8 cellular contexts compared by ENCODE assay signal in genomic region chr13:75549262-75550158, GRCh38. TPM values are rescaled to one million over a fixed set of nuclear protein-coding genes. Genes with fewer than 3 reads are reported as not detected.
DNase-seq lines count a peak whose midpoint lies in the region; ATAC-seq, FAIRE-seq and TF ChIP-seq lines count a peak whose summit lies in the region.

TSS of gene UCHL3 (plus strand) at chr13:75549791. CDS start at chr13:75549821, 30 bp downstream.

- peak; percentile 96 for DNase-seq in CD14-positive monocyte (ENCODE audit: low spot score)
- DNase-seq in NCI-H748 treated with DMSO at 0.1 percent for 48 hours (lab: John Stamatoyannopoulos, UW) = peak; percentile 89
- DNase-seq in activated CD4-positive, alpha-beta T cell treated with anti-CD3 and anti-CD28 coated beads, Interleukin-2, amount 50 U/mL, for 4 hours = peak; percentile 98
- peak; percentile 99 for DNase-seq in dermis blood vessel endothelial cell
- DNase-seq in HepG2 (ENCODE audit: low spot score) = peak; percentile 93
- peak; percentile 98 for DNase-seq in stimulated activated CD4-positive, alpha-beta T cell treated with anti-CD3 and anti-CD28 coated beads, Interleukin-4, amount 100 ng/mL, for 24 hours

- peaks cover 0 to 3% (median 0%) of the 10 kb centered on the region in 7 donors for H3K9me3 Mint-ChIP-seq in CD14-positive monocyte

- H3K27me3 ChIP-seq in HepG2 (ENCODE audit: control insufficient read depth in 1 of 2, insufficient read depth in 2 of 2, low read length in 2 of 2) = no peaks in the 10 kb centered on the region; a peak in 1 of 5 replicates

- TF ChIP-seq RAD21 in HepG2 (CRISPR knock-in tag; IDR thresholded peaks at IDR 0.05) = peak; percentile 96

- peak; percentile 51 to 82 for TF ChIP-seq POLR2A in HepG2 (IDR thresholded peaks at IDR 0.05; ENCODE audit: insufficient read depth in 1 of 2, low read depth in 2 of 2, low read length in 2 of 2)

- H3K27ac Mint-ChIP-seq in CD14-positive monocyte = peak within 1 kb of the TSS; percentile 93 to 100 (median 99)

- H2AFZ ChIP-seq in HepG2 (ENCODE audit: low read length) = peak within 1 kb of the TSS; percentile 79

- H3K36me3 ChIP-seq in HepG2 (replicated peaks in 1 of 2; ENCODE audit: control insufficient read depth in 1 of 2, insufficient read depth in 2 of 2, low read length in 2 of 2) = peaks cover 0 to 11% of the 10 kb centered on the region in 2 experiments; a peak in 2 of 5 replicates

- H3K4me1 ChIP-seq in HepG2 (ENCODE audit: insufficient read depth, low read length) = peaks cover 44% of the 10 kb centered on the region

- WGBS in HepG2 (ENCODE audit: low lambda C conversion rate) = under 1% methylated on average over 33 of the region's 74 CpGs

- peak within 1 kb of the TSS; percentile 88 for H3K27ac ChIP-seq in HepG2 (ENCODE audit: extremely low read length, insufficient read depth, low read length)

- H3K4me1 Mint-ChIP-seq in CD14-positive monocyte = peaks cover 31% of the 10 kb centered on the region

- ATAC-seq in GM19351 (IDR thresholded peaks at IDR 0.05; ENCODE audit: unreplicated experiment) (peak; percentile 96), HG03558 (IDR thresholded peaks at IDR 0.05; ENCODE audit: extremely low read depth, unreplicated experiment) (peak; percentile 97), HepG2 (peak; percentile 96)

- peaks cover 26% of the 10 kb centered on the region for H3K79me2 ChIP-seq in HepG2 (ENCODE audit: insufficient read depth, low read length)

- peak within 1 kb of the TSS; percentile 83 for H3K9ac ChIP-seq in HepG2 (ENCODE audit: insufficient read depth, low read depth, low read length)

- no peaks in the 10 kb centered on the region for H3K9me3 ChIP-seq in HepG2 (ENCODE audit: low read length)

- BruUV-seq in HepG2 (replicated peaks; lab: Mats Ljungman, UMichigan) = TSS peak; percentile 89

- TF ChIP-seq EP300 in HepG2 (IDR thresholded peaks at IDR 0.05; ENCODE audit: low read depth in 2 of 2, low read length in 2 of 2) = 0 out of 4 replicates have a peak, but pooled peaks of 1 of the 2 experiments have one; percentile 19
- TF ChIP-seq EP300 in HepG2 (CRISPR knock-in tag; IDR thresholded peaks at IDR 0.05; ENCODE audit: borderline replicate concordance) = no peak

- intact Hi-C loops in CD14-positive monocyte (cut with micrococcal nuclease) = loop anchor here (2.0 to 5.0 kb wide), 3 partner anchors 13 to 67 kb away; partner anchors contain the start of genes COMMD6 (in 1 of the 2) and TBC1D4 (in 1 of the 2)
- intact Hi-C loops in HepG2 (cut with micrococcal nuclease; ENCODE audit: unreplicated experiment) = loop anchor here (1.0 to 5.0 kb wide), 4 partner anchors 67 to 247 kb away; partner anchors contain the start of gene TBC1D4

- POLR2A ChIA-PET in HepG2 (lab: Yijun Ruan, JAX) = interaction anchor here (1.0 to 1.8 kb wide), 3 partner anchors 12 to 186 kb away, joined by 3 to 14 read pairs (median 6); partner anchors contain the start of genes COMMD6 and TBC1D4

- TF ChIP-seq CTCF in CD14-positive monocyte (IDR thresholded peaks at IDR 0.05) (peak; percentile 87), HepG2 (CRISPR knock-in tag; IDR thresholded peaks at IDR 0.05) (peak; percentile 99)

- in situ Hi-C loops in HepG2 (cut with HindIII; ENCODE audit: extremely low pct_ligation_motif_present, low pct_unique_long_range_greater_than_20kb) = loop anchor here (5.0 to 10.0 kb wide), 2 partner anchors 62 to 175 kb away; no protein-coding TSS in a partner anchor

- CTCF ChIA-PET in HepG2 (lab: Yijun Ruan, JAX; ENCODE audit: low intra/inter-chr PET ratio, low total read pairs) = interaction anchor here (1.7 to 2.2 kb wide), 3 partner anchors 63 to 177 kb away, joined by 9 to 22 read pairs (median 14); partner anchors contain the start of gene TBC1D4

- peak within 1 kb of the TSS; percentile 91 for H3K4me2 ChIP-seq in HepG2 (ENCODE audit: low read depth, low read length)

- peaks cover 12 to 13% of the 10 kb centered on the region in 2 donors for H3K36me3 Mint-ChIP-seq in CD14-positive monocyte

- peak within 1 kb of the TSS; percentile 77 to 99 (median 94) for H3K4me3 ChIP-seq in HepG2 (replicated peaks in 1 of 3; ENCODE audit: insufficient read depth in 1 of 3, low read depth in 2 of 3, low read length in 3 of 3)

- FAIRE-seq in HepG2 (lab: Jason Lieb, UNC) = peak; percentile 87

- H4K20me1 ChIP-seq in HepG2 (ENCODE audit: insufficient read depth, low read length) = no peaks in the 10 kb centered on the region

- no peaks in the 10 kb centered on the region for H3K27me3 Mint-ChIP-seq in CD14-positive monocyte (ENCODE audit: low read depth in 3 of 3)

- peak within 1 kb of the TSS; percentile 96 to 99 for H3K4me3 Mint-ChIP-seq in CD14-positive monocyte

TF ChIP-seq in HepG2, 621 proteins besides CTCF, POLR2A, EP300 and RAD21 (continues in another document):
- peak; percentile 78; the same call in 1 of the 2 replicates for TF ChIP-seq ZNF556 (CRISPR knock-in tag; IDR thresholded peaks at IDR 0.05; ENCODE audit: borderline replicate concordance)
- TF ChIP-seq ZKSCAN1 (IDR thresholded peaks at IDR 0.05; ENCODE audit: low read length) = no peak
- no peak; the same call in 1 of the 2 replicates for TF ChIP-seq ZNF225 (CRISPR knock-in tag; IDR thresholded peaks at IDR 0.05)
- TF ChIP-seq ZNF552 (CRISPR knock-in tag; IDR thresholded peaks at IDR 0.05; ENCODE audit: borderline replicate concordance) = 0 out of 2 replicates have a peak, but pooled peaks have one; percentile 50
- TF ChIP-seq GATA4 (IDR thresholded peaks at IDR 0.05; ENCODE audit: borderline replicate concordance, low read depth) = peak; percentile 50; the same call in 1 of the 2 replicates
- no peak for TF ChIP-seq ZBTB1 (CRISPR knock-in tag; IDR thresholded peaks at IDR 0.05; ENCODE audit: borderline replicate concordance)
- TF ChIP-seq CBX5 (CRISPR knock-in tag; IDR thresholded peaks at IDR 0.05; ENCODE audit: borderline replicate concordance) = peak; percentile 55; the same call in 1 of the 2 replicates
- no peak for TF ChIP-seq GMEB2 (CRISPR knock-in tag; IDR thresholded peaks at IDR 0.05; ENCODE audit: low read depth)
- TF ChIP-seq MAF1 (CRISPR knock-in tag; IDR thresholded peaks at IDR 0.05; ENCODE audit: borderline replicate concordance) = no peak
- no peak for TF ChIP-seq ZBTB42 (CRISPR knock-in tag; IDR thresholded peaks at IDR 0.05)
- peak; percentile 39; the same call in 1 of the 2 replicates for TF ChIP-seq ISL2 (CRISPR knock-in tag; IDR thresholded peaks at IDR 0.05)
- TF ChIP-seq SYNCRIP (IDR thresholded peaks at IDR 0.05; ENCODE audit: insufficient read depth, low read depth, low read length) = no peak
- TF ChIP-seq SMARCE1 (IDR thresholded peaks at IDR 0.05; ENCODE audit: borderline replicate concordance) = no peak
- no peak; the same call in 1 of the 2 replicates for TF ChIP-seq POGK (CRISPR knock-in tag; conservative IDR thresholded peaks at IDR 0.05)

RNA-seq across cellular contexts. Expression of gene UCHL3, which starts in this region (rescaled TPM):
- 10 to 100 TPM; 51.8 to 66.8 TPM for polyA plus RNA-seq in CD14-positive monocyte
- 44.4 and 58.6 TPM in 2 replicates for total RNA-seq in dermis blood vessel endothelial cell
- total RNA-seq in HepG2 (2016; rRNA removed; fragmentation: Illumina TruSeq; extraction: Trizol) = 93.3 and 123 TPM in 2 replicates
- 82.5 and 87.8 TPM in 2 replicates for total RNA-seq in HepG2 (2016; cell fraction: cytosol; rRNA removed; fragmentation: Illumina TruSeq; extraction: Trizol; ENCODE audit: low read depth)
- total RNA-seq in HepG2 (2016; cell fraction: insoluble cytoplasmic fraction; rRNA removed; fragmentation: Illumina TruSeq; extraction: Trizol) = 92.3 and 138 TPM in 2 replicates
- total RNA-seq in HepG2 (2016; cell fraction: membrane; rRNA removed; fragmentation: Illumina TruSeq; extraction: Trizol) = 68.3 and 73.9 TPM in 2 replicates
- total RNA-seq in HepG2 (2016; cell fraction: nucleus; rRNA removed; fragmentation: Illumina TruSeq; extraction: Trizol) = 37.1 and 40.3 TPM in 2 replicates
- polyA plus RNA-seq in HepG2 (2011; rRNA removed) = 31.1 and 36.2 TPM in 2 replicates
- polyA plus RNA-seq in HepG2 (2011; cell fraction: cytosol; rRNA removed) = 15.7 and 23.5 TPM in 2 replicates
- polyA plus RNA-seq in HepG2 (2011; cell fraction: nucleus; rRNA removed) = 4.5 and 6.3 TPM in 2 replicates
- polyA plus RNA-seq in HepG2 (2012) = 33.4 and 35.9 TPM in 2 replicates
- polyA plus RNA-seq in HepG2 (2016; cell fraction: cytosol; fragmentation: Illumina TruSeq; extraction: Trizol; ENCODE audit: low read depth) = 60.9 and 71.4 TPM in 2 replicates
- polyA plus RNA-seq in HepG2 (2016; cell fraction: insoluble cytoplasmic fraction; fragmentation: Illumina TruSeq; extraction: Trizol; ENCODE audit: low read depth) = 138 and 144 TPM in 2 replicates
- polyA plus RNA-seq in HepG2 (2016; cell fraction: membrane; fragmentation: Illumina TruSeq; extraction: Trizol; ENCODE audit: low read depth) = 57.9 and 64.7 TPM in 2 replicates
- 53.6 and 63.6 TPM in 2 replicates for polyA plus RNA-seq in HepG2 (2016; cell fraction: nucleus; fragmentation: Illumina TruSeq; extraction: Trizol; ENCODE audit: insufficient read depth, low read depth)
- polyA minus RNA-seq in HepG2 (2011; rRNA and poly(A)+ RNA removed; ENCODE audit: low replicate concordance) = 2.7 and 5.8 TPM in 2 replicates
- polyA minus RNA-seq in HepG2 (2011; cell fraction: cytosol; rRNA and poly(A)+ RNA removed) = 10.5 and 16.3 TPM in 2 replicates
- 10.6 and 12.6 TPM in 2 replicates for polyA minus RNA-seq in HepG2 (2011; cell fraction: nucleus; rRNA and poly(A)+ RNA removed)

Comparison
In these comparisons a context has a peak if more than half of its experiments do, and no peak if none do; other contexts are left out.
1. Peak in every context shown above with its lines: DNase-seq, ATAC-seq, H3K4me3 ChIP-seq and H3K27ac ChIP-seq.